In genomic region chr2:130005862-130006261, GRCh38 we compare ENCODE assay signal across 17 cellular contexts. TPM values are rescaled to one million over a fixed set of nuclear protein-coding genes. Genes with fewer than 3 reads are reported as not detected.
DNase-seq lines count a peak whose midpoint lies in the region; ATAC-seq and TF ChIP-seq lines count a peak whose summit lies in the region.
"Not testable (repeated sequence)": the region's sequence is repeated elsewhere in the genome, so short reads cannot be mapped to it uniquely, and the experiment has no call there.
"Had no signal": no experiment of that assay in that cellular context is flagged by ENCODE, and none has a peak within 500 bp of the region (broad histone marks: within the 10 kb centered on the region; RNA-seq: fewer than 3 reads in every experiment).

No MANE protein-coding gene starts in this region.

- not testable (repeated sequence) for H3K27ac ChIP-seq in endodermal cell (ENCODE audit: low read depth, low read length); heart left ventricle

- not testable (repeated sequence) for H3K4me3 ChIP-seq in H7 (ENCODE audit: insufficient read depth, low read depth, low read length); endodermal cell (ENCODE audit: low read length)
- peak overlapping the region in 1 of 12 donors; percentile 10 for H3K4me3 ChIP-seq in heart left ventricle

- not testable (repeated sequence) for TF ChIP-seq POLR2A in heart left ventricle (IDR thresholded peaks at IDR 0.05)

- not testable (repeated sequence) for H3K36me3 Mint-ChIP-seq in activated CD8-positive, alpha-beta T cell treated with anti-CD3 and anti-CD28 coated beads, Interleukin-2, amount 10 ng/mL, durations not matched to agents 7 days and 5 days (ENCODE audit: low read depth); endodermal cell (ENCODE audit: low read depth); type B pancreatic cell

- not testable (repeated sequence) for H3K4me1 Mint-ChIP-seq in activated CD8-positive, alpha-beta T cell treated with anti-CD3 and anti-CD28 coated beads, Interleukin-2, amount 10 ng/mL, durations not matched to agents 7 days and 5 days (ENCODE audit: low read depth); endodermal cell; type B pancreatic cell (ENCODE audit: unreplicated experiment)

- H3K27me3 Mint-ChIP-seq in activated CD8-positive, alpha-beta T cell treated with anti-CD3 and anti-CD28 coated beads, Interleukin-2, amount 10 ng/mL, durations not matched to agents 7 days and 5 days (ENCODE audit: low read depth) = peaks cover 31% of the 10 kb centered on the region
- peaks cover 66% of the 10 kb centered on the region for H3K27me3 Mint-ChIP-seq in endodermal cell (ENCODE audit: insufficient read depth)
- H3K27me3 Mint-ChIP-seq in type B pancreatic cell = peaks cover 72% of the 10 kb centered on the region

- intact Hi-C loops in heart left ventricle (cut with DNase I) = not testable (repeated sequence)

- peak; percentile 55 for ATAC-seq in activated CD8-positive, alpha-beta T cell treated with anti-CD3 and anti-CD28 coated beads, Interleukin-2, amount 10 ng/mL, durations not matched to agents 7 days and 5 days
- ATAC-seq in heart left ventricle = peak in 2 of 4 donors; percentile 61 to 82

- DNase-seq in H7 = peak; percentile 32
- DNase-seq in NCI-H2227 treated with DMSO at 0.1 percent for 48 hours (lab: John Stamatoyannopoulos, UW) = peak; percentile 24
- peak; percentile 19 for DNase-seq in activated CD8-positive, alpha-beta T cell treated with anti-CD3 and anti-CD28 coated beads, Interleukin-2, amount 10 ng/mL, durations not matched to agents 7 days and 5 days
- peak; percentile 87 for DNase-seq in endodermal cell
- DNase-seq in heart left ventricle = peak in 4 of 5 donors; percentile 7 to 51 (median 30)
- peak; percentile 33 for DNase-seq in left kidney (ENCODE audit: low read depth, low spot score)
- DNase-seq in retina = peak; percentile 72
- peak; percentile 67 for DNase-seq in type B pancreatic cell (ENCODE audit: extremely low spot score, unreplicated experiment)

- not testable (repeated sequence) for H3K9ac ChIP-seq in endodermal cell (ENCODE audit: extremely low read depth, low read length, poor library complexity, severe bottlenecking)

- H3K27me3 ChIP-seq in H7 (ENCODE audit: control insufficient read depth, insufficient read depth, low read length) = not testable (repeated sequence)
- H3K27me3 ChIP-seq in endodermal cell (ENCODE audit: control insufficient read depth, insufficient read depth, low read length, poor library complexity, severe bottlenecking) (peaks cover 25% of the 10 kb centered on the region), heart left ventricle (peaks cover 0 to 18% (median 0%) of the 10 kb centered on the region in 9 donors)

- not testable (repeated sequence) for H3K9me3 ChIP-seq in endodermal cell (ENCODE audit: control insufficient read depth, low read length); heart left ventricle

- not testable (repeated sequence) for H3K27ac Mint-ChIP-seq in activated CD8-positive, alpha-beta T cell treated with anti-CD3 and anti-CD28 coated beads, Interleukin-2, amount 10 ng/mL, durations not matched to agents 7 days and 5 days; endodermal cell; type B pancreatic cell

- H3K9me3 Mint-ChIP-seq in activated CD8-positive, alpha-beta T cell treated with anti-CD3 and anti-CD28 coated beads, Interleukin-2, amount 10 ng/mL, durations not matched to agents 7 days and 5 days (ENCODE audit: insufficient read depth); endodermal cell; type B pancreatic cell: not testable (repeated sequence)

- POLR2A ChIA-PET in activated CD8-positive, alpha-beta T cell treated with anti-CD3 and anti-CD28 coated beads, Interleukin-2, amount 10 ng/mL, durations not matched to agents 7 days and 5 days (lab: Charles Lee) = not testable (repeated sequence)

- CTCF ChIA-PET in activated CD8-positive, alpha-beta T cell treated with anti-CD3 and anti-CD28 coated beads, Interleukin-2, amount 10 ng/mL, durations not matched to agents 7 days and 5 days (lab: Charles Lee) = not testable (repeated sequence)

- not testable (repeated sequence) for TF ChIP-seq CTCF in endodermal cell (conservative IDR thresholded peaks at IDR 0.05); heart left ventricle (IDR thresholded peaks at IDR 0.05); type B pancreatic cell (conservative IDR thresholded peaks at IDR 0.05)

- not testable (repeated sequence) for H3K4me1 ChIP-seq in endodermal cell (ENCODE audit: control insufficient read depth, insufficient read depth, low read length); heart left ventricle

- 8 to 12% methylated on average over 5 to 34 of the region's 42 CpGs for WGBS in endodermal cell (ENCODE audit: insufficient coverage in 1 of 2, insufficient read length in 1 of 2), 2 experiments
- 4 to 14% (median 8%) methylated on average over 12 to 40 of the region's 42 CpGs for WGBS in heart left ventricle, 4 donors

- H3K4me3 Mint-ChIP-seq in activated CD8-positive, alpha-beta T cell treated with anti-CD3 and anti-CD28 coated beads, Interleukin-2, amount 10 ng/mL, durations not matched to agents 7 days and 5 days; type B pancreatic cell: not testable (repeated sequence)
- H3K4me3 Mint-ChIP-seq in endodermal cell = peak overlapping the region; percentile 33

- H3K36me3 ChIP-seq in H7 (replicated peaks; ENCODE audit: control insufficient read depth, insufficient read depth, low read length); endodermal cell (ENCODE audit: control insufficient read depth, insufficient read depth, low read length); heart left ventricle: not testable (repeated sequence)

RNA-seq across cellular contexts. Expression of gene RAB6C, which starts 26.4 kb away (rescaled TPM):
- not detected in 2 replicates for total RNA-seq in H7 (2014; rRNA removed; shearing (Covaris generic))
- not detected for total RNA-seq in activated CD8-positive, alpha-beta T cell treated with anti-CD3 and anti-CD28 coated beads, Interleukin-2, amount 10 ng/mL, durations not matched to agents 7 days and 5 days
- total RNA-seq in endodermal cell (under 1 TPM; 0.22 to 0.24 TPM), heart left ventricle (under 1 TPM in 2 of 9 donors, not detected in 7; 0.11 to 0.30 TPM), type B pancreatic cell (ENCODE audit: low replicate concordance) (0.29 and 0.50 TPM in 2 replicates)
- polyA plus RNA-seq in endodermal cell (2013, experiment 1 of 2) = not detected
- not detected for polyA plus RNA-seq in endodermal cell (2013, experiment 2 of 2)
- under 1 TPM; 0.08 TPM for polyA plus RNA-seq in heart left ventricle
- total RNA-seq: dermis microvascular lymphatic vessel endothelial cell, G401, gastrocnemius medialis, H4, lower lobe of right lung, osteocyte had no signal
- polyA plus RNA-seq: BJ; CD8-positive, alpha-beta memory T cell; stomach had no signal

Comparison
In these comparisons a context has a peak if more than half of its experiments do, and no peak if none do; other contexts are left out.
1. DNase-seq: peak in every context shown above with its lines; median percentile 87 in endodermal cell; 72 in retina; 67 in type B pancreatic cell; 33 in left kidney; 32 in H7; 30 in heart left ventricle; 24 in NCI-H2227 treated with DMSO at 0.1 percent for 48 hours; 19 in activated CD8-positive, alpha-beta T cell treated with anti-CD3 and anti-CD28 coated beads, Interleukin-2, amount 10 ng/mL, durations not matched to agents 7 days and 5 days.